1 cellular context compared by ENCODE assay signal in genomic region chr15:72200395-72201237, GRCh38.
TF ChIP-seq lines count a peak whose summit lies in the region.

No MANE protein-coding gene starts in this region.

TF ChIP-seq in H1, 55 proteins besides CTCF, POLR2A, EP300 and RAD21:
- TF ChIP-seq MAFK (IDR thresholded peaks at IDR 0.05; ENCODE audit: low read depth, low read length), result no peak
- TF ChIP-seq POLR2AphosphoS5 (IDR thresholded peaks at IDR 0.05; ENCODE audit: low read depth, low read length), result 0 out of 2 replicates have a peak, but pooled peaks have one; percentile 9
